Comparison of ENCODE assay signal across 29 cellular contexts in the genomic region with DNA sequence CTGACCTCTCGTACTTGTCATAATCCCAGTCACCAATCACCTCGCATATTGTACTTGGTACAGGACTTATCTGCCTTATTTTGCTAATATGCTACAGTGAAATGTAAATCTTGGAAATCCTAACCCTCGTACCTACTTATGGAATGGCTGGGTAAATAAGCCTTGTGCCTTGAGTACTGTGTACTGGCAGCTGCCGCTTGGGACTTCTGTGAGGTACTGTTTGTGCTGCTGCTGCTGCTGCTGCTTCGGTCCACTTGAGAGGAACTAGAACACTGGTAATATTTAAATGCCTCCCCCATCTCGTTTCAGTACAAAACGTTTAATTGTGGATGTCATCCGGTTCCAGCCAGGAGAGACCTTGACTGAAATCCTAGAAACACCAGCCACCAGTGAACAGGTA.
"Had no signal": no experiment of that assay in that cellular context is flagged by ENCODE, and none has a peak within 500 bp of the region (broad histone marks: within the 10 kb centered on the region; RNA-seq: fewer than 3 reads in every experiment).

No MANE protein-coding gene starts in this region.

- H3K9me3 ChIP-seq: heart left ventricle, left ventricle myocardium inferior, pancreas, prostate gland, testis, thyroid gland, transverse colon, vagina had no signal

- H3K4me3 Mint-ChIP-seq: immature natural killer cell; naive thymus-derived CD8-positive, alpha-beta T cell; nephron; neural crest cell; stimulated activated effector memory CD8-positive, alpha-beta T cell treated with anti-CD3 and anti-CD28 coated beads, Interleukin-12 subunit alpha, Interleukin-12 subunit beta, amount 100 ng/mL, for 72 hours; stimulated activated naive CD8-positive, alpha-beta T cell treated with anti-CD3 and anti-CD28 coated beads, Interleukin-15, amount 100 ng/mL, for 72 hours had no signal

- H3K27me3 Mint-ChIP-seq: naive thymus-derived CD8-positive, alpha-beta T cell; stimulated activated naive CD8-positive, alpha-beta T cell treated with anti-CD3 and anti-CD28 coated beads, Interleukin-15, amount 100 ng/mL, for 72 hours had no signal

- H3K4me3 ChIP-seq: heart left ventricle, left ventricle myocardium inferior, pancreas, prostate gland, skin epidermis, testis, thyroid gland, transverse colon, vagina had no signal

- H3K27me3 ChIP-seq: heart left ventricle, pancreas, testis, thyroid gland, transverse colon, vagina had no signal

- H3K27ac ChIP-seq: heart left ventricle, left ventricle myocardium inferior, pancreas, prostate gland, skin epidermis, testis, thyroid gland, transverse colon, vagina had no signal

- H3K9me3 Mint-ChIP-seq: immature natural killer cell; naive thymus-derived CD8-positive, alpha-beta T cell; nephron; neural crest cell; stimulated activated effector memory CD8-positive, alpha-beta T cell treated with anti-CD3 and anti-CD28 coated beads, Interleukin-12 subunit alpha, Interleukin-12 subunit beta, amount 100 ng/mL, for 72 hours; stimulated activated naive CD8-positive, alpha-beta T cell treated with anti-CD3 and anti-CD28 coated beads, Interleukin-15, amount 100 ng/mL, for 72 hours had no signal

- H3K27ac Mint-ChIP-seq: naive thymus-derived CD8-positive, alpha-beta T cell; nephron; stimulated activated effector memory CD8-positive, alpha-beta T cell treated with anti-CD3 and anti-CD28 coated beads, Interleukin-12 subunit alpha, Interleukin-12 subunit beta, amount 100 ng/mL, for 72 hours had no signal

- H3K4me1 Mint-ChIP-seq: nephron; stimulated activated effector memory CD8-positive, alpha-beta T cell treated with anti-CD3 and anti-CD28 coated beads, Interleukin-12 subunit alpha, Interleukin-12 subunit beta, amount 100 ng/mL, for 72 hours; stimulated activated naive CD8-positive, alpha-beta T cell treated with anti-CD3 and anti-CD28 coated beads, Interleukin-15, amount 100 ng/mL, for 72 hours had no signal

- H3K4me1 ChIP-seq: left ventricle myocardium inferior, pancreas, testis, thyroid gland had no signal

- DNase-seq: heart left ventricle; hypothalamus; immature natural killer cell; kidney; left colon; left ventricle myocardium inferior; mammary epithelial cell; mesenchymal stem cell; naive thymus-derived CD8-positive, alpha-beta T cell; nucleus accumbens; pancreas; retina; right cardiac atrium; stimulated activated CD4-positive, alpha-beta T cell treated with anti-CD3 and anti-CD28 coated beads, Interleukin-12 subunit alpha, Interleukin-12 subunit beta, amount 100 ng/mL, for 4 hours; stimulated activated CD4-positive, alpha-beta T cell treated with anti-CD3 and anti-CD28 coated beads, Interleukin-15, amount 100 ng/mL, for 24 hours; stimulated activated CD4-positive, alpha-beta T cell treated with anti-CD3 and anti-CD28 coated beads, Interleukin-2, amount 100 ng/mL, for 24 hours; stimulated activated CD4-positive, alpha-beta T cell treated with anti-CD3 and anti-CD28 coated beads, Interleukin-4, amount 100 ng/mL, for 24 hours; stimulated activated naive CD4-positive, alpha-beta T cell treated with Interleukin-2 at 50 U/mL for 16 hours; stimulated activated naive CD8-positive, alpha-beta T cell treated with anti-CD3 and anti-CD28 coated beads, Interleukin-15, amount 100 ng/mL, for 72 hours; testis; thyroid gland; transverse colon had no signal

- ATAC-seq: heart left ventricle; left colon; naive thymus-derived CD8-positive, alpha-beta T cell; pancreas; right cardiac atrium; sciatic nerve; stimulated activated effector memory CD8-positive, alpha-beta T cell treated with anti-CD3 and anti-CD28 coated beads, Interleukin-12 subunit alpha, Interleukin-12 subunit beta, amount 100 ng/mL, for 72 hours; stimulated activated naive CD8-positive, alpha-beta T cell treated with anti-CD3 and anti-CD28 coated beads, Interleukin-15, amount 100 ng/mL, for 72 hours had no signal
